9 cellular contexts compared by ENCODE assay signal in the genomic region with DNA sequence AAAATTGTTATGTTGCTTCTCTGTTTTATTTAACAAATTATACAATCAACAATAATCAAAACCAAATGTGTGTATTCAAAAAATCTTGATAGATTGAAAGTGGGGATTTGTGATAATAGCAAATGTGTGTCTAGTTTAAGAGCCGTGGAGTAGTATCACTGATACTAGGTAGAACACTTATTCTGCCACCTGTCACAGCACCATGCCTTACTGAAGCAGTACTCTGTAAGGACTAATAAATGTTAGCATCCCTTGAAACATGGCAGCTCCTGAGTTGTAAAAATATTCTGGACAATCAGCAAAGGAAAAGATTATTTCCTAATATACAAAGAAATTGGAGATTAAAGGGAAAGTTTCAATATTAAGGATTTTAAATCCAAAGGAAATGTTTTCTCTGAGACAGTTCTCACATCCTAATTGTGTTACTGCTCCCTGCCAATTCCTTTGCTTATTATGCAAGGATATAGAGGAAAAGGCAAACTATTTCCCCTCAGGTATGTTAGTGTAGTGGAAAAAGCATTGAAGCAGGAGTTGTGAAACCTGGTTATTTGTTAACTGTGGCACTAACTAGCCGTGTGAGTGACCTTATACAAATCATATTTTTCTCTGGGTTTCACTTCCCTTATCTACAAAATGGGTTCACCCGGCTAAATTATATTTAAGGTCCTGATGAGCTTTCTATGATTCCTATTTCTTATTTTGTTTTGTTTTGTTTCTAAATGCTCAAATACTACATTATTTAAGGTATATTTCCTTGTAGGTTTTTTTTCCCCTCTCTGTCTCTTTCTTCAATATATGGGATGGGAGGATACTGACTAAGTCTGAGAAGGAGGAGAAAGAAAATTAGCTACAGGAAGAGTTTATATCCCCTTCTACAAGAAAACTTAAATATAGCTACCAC.
DNase-seq lines count a peak whose midpoint lies in the region; ATAC-seq, FAIRE-seq and TF ChIP-seq lines count a peak whose summit lies in the region.
"Had no signal": no experiment of that assay in that cellular context is flagged by ENCODE, and none has a peak within 500 bp of the region (broad histone marks: within the 10 kb centered on the region; RNA-seq: fewer than 3 reads in every experiment).

No MANE protein-coding gene starts in this region.

- peaks cover 0 to 6% (median 2%) of the 10 kb centered on the region in 11 donors for H3K9me3 Mint-ChIP-seq in naive thymus-derived CD4-positive, alpha-beta T cell

- no peaks in the 10 kb centered on the region for H3K4me1 ChIP-seq in naive thymus-derived CD4-positive, alpha-beta T cell (ENCODE audit: control insufficient read depth in 2 of 2, insufficient read depth in 2 of 2, low read length in 2 of 2)

- H3K36me3 Mint-ChIP-seq in naive thymus-derived CD4-positive, alpha-beta T cell, result no peaks in the 10 kb centered on the region

- TF ChIP-seq CTCF in astrocyte of the cerebellum (IDR thresholded peaks at IDR 0.05; ENCODE audit: low read depth, low read length, missing control alignments), result no peak

- no peaks in the 10 kb centered on the region for H3K27me3 ChIP-seq in naive thymus-derived CD4-positive, alpha-beta T cell (ENCODE audit: control insufficient read depth in 2 of 2, insufficient read depth in 2 of 2, low read length in 2 of 2)

- CTCF ChIA-PET in naive thymus-derived CD4-positive, alpha-beta T cell (lab: Charles Lee), result no interaction called here

- peak; percentile 20 for DNase-seq in GM19239 (ENCODE audit: insufficient read length, low spot score)
- no peak for DNase-seq in astrocyte of the cerebellum (ENCODE audit: low read depth)
- no peak for DNase-seq in naive thymus-derived CD4-positive, alpha-beta T cell
- DNase-seq in NCI-H2029 treated with DMSO at 0.1 percent for 48 hours (lab: John Stamatoyannopoulos, UW), result no peak
- DNase-seq in activated CD4-positive, CD25-positive, alpha-beta regulatory T cell treated with anti-CD3 and anti-CD28 coated beads, Interleukin-2, amount 50 U/mL, for 72 hours, result no peak
- DNase-seq in stimulated activated CD4-positive, alpha-beta T cell treated with anti-CD3 and anti-CD28 coated beads, Interleukin-12 subunit alpha, Interleukin-12 subunit beta, amount 100 ng/mL, for 4 hours, result no peak
- no peak for DNase-seq in NCI-H2107 treated with DMSO at 0.1 percent for 48 hours (lab: John Stamatoyannopoulos, UW; ENCODE audit: unreplicated experiment)

- ATAC-seq in HG03095 (IDR thresholded peaks at IDR 0.05; ENCODE audit: unreplicated experiment), result peak; percentile 78
- ATAC-seq in naive thymus-derived CD4-positive, alpha-beta T cell, result peak; percentile 27
- ATAC-seq: Panc1 had no signal

- in situ Hi-C loops in astrocyte of the cerebellum (cut with HindIII; ENCODE audit: low sequenced_read_pairs), result no loop called here

- FAIRE-seq in GM19239 (lab: Jason Lieb, UNC), result no peak

- no peak overlapping the region for H3K4me3 Mint-ChIP-seq in naive thymus-derived CD4-positive, alpha-beta T cell

- H3K4me1 Mint-ChIP-seq in naive thymus-derived CD4-positive, alpha-beta T cell, result peaks cover 0 to 2% (median 0%) of the 10 kb centered on the region in 7 donors

- H3K27me3 Mint-ChIP-seq in naive thymus-derived CD4-positive, alpha-beta T cell, result no peaks in the 10 kb centered on the region

- peak overlapping the region; percentile 37 for H3K4me3 ChIP-seq in astrocyte of the cerebellum (ENCODE audit: low read depth, low read length)
- H3K4me3 ChIP-seq in naive thymus-derived CD4-positive, alpha-beta T cell (ENCODE audit: low read length), result no peak overlapping the region

- POLR2A ChIA-PET in naive thymus-derived CD4-positive, alpha-beta T cell (lab: Charles Lee), result no interaction called here

- no peak overlapping the region for H3K27ac ChIP-seq in naive thymus-derived CD4-positive, alpha-beta T cell (ENCODE audit: low read depth, low read length)

- no peaks in the 10 kb centered on the region for H3K9me3 ChIP-seq in naive thymus-derived CD4-positive, alpha-beta T cell (ENCODE audit: control insufficient read depth in 2 of 3, low read length in 3 of 3)

- intact Hi-C loops in naive thymus-derived CD4-positive, alpha-beta T cell (cut with micrococcal nuclease), result no loop called here

- H3K36me3 ChIP-seq in naive thymus-derived CD4-positive, alpha-beta T cell (ENCODE audit: control insufficient read depth in 2 of 3, insufficient read depth in 3 of 3, low read length in 3 of 3), result no peaks in the 10 kb centered on the region

- H3K27ac Mint-ChIP-seq in naive thymus-derived CD4-positive, alpha-beta T cell, result no peak overlapping the region
